In the genomic region with DNA sequence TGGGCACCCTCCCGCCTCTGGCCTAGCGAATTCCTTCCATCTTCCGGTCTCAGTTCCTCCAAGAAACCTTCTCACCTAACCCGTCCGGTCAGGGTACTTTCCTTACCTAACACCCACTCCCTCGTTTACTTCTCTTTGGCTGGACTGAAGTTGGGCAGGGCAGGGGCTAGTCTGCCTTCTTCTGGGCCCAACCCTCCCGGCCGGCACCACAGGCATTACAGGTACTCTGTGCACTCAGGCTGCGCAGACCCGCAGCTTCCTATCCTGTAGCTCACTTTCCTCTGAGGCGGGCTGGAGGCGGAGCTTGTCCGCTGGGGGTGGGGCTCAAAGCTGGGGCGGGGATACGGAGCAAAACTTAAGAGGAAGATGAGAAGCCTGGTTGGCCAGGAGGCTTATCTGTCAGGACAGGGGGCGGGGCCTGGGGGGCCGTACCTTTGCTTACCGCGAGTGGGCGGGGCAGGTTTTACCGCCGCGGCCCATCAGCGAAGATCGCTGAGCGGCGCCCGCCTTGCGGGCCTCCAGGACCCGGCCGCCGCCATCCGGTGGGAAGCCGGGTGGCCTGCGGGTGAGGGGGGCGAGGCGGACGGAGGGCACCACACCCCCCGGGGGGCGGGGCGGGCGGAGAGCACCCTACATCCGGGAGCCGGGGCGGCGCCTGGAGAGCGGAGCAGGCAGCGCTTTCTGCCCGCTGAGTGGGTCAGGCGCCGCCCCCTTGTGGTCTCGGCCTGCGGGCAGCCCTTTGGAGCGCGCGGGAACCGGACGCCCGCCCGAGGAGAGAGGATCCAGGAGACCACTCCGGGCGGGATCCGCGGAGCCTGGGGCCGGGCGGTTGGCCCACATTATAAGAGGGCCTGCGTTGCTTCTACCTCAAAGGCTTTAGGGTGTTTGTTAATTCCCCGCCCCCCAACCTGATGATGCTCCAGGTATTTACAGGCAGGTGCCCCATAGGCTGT, we compare ENCODE assay signal across 1 cellular context.
TF ChIP-seq lines count a peak whose summit lies in the region.

No MANE protein-coding gene starts in this region.

TF ChIP-seq in WTC11, 78 proteins besides CTCF, POLR2A, EP300 and RAD21 (continued from another document and continues in another):
- TF ChIP-seq, protein P1, sequence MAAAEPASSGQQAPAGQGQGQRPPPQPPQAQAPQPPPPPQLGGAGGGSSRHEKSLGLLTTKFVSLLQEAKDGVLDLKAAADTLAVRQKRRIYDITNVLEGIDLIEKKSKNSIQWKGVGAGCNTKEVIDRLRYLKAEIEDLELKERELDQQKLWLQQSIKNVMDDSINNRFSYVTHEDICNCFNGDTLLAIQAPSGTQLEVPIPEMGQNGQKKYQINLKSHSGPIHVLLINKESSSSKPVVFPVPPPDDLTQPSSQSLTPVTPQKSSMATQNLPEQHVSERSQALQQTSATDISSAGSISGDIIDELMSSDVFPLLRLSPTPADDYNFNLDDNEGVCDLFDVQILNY (CRISPR knock-in tag; IDR thresholded peaks at IDR 0.05) = peak; percentile 87
- TF ChIP-seq, protein P2, sequence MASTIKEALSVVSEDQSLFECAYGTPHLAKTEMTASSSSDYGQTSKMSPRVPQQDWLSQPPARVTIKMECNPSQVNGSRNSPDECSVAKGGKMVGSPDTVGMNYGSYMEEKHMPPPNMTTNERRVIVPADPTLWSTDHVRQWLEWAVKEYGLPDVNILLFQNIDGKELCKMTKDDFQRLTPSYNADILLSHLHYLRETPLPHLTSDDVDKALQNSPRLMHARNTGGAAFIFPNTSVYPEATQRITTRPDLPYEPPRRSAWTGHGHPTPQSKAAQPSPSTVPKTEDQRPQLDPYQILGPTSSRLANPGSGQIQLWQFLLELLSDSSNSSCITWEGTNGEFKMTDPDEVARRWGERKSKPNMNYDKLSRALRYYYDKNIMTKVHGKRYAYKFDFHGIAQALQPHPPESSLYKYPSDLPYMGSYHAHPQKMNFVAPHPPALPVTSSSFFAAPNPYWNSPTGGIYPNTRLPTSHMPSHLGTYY (CRISPR knock-in tag; IDR thresholded peaks at IDR 0.05) = no peak
- TF ChIP-seq, protein P3, sequence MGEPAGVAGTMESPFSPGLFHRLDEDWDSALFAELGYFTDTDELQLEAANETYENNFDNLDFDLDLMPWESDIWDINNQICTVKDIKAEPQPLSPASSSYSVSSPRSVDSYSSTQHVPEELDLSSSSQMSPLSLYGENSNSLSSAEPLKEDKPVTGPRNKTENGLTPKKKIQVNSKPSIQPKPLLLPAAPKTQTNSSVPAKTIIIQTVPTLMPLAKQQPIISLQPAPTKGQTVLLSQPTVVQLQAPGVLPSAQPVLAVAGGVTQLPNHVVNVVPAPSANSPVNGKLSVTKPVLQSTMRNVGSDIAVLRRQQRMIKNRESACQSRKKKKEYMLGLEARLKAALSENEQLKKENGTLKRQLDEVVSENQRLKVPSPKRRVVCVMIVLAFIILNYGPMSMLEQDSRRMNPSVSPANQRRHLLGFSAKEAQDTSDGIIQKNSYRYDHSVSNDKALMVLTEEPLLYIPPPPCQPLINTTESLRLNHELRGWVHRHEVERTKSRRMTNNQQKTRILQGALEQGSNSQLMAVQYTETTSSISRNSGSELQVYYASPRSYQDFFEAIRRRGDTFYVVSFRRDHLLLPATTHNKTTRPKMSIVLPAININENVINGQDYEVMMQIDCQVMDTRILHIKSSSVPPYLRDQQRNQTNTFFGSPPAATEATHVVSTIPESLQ (CRISPR knock-in tag; IDR thresholded peaks at IDR 0.05) = no peak
- TF ChIP-seq NFE2L1 (CRISPR knock-in tag; IDR thresholded peaks at IDR 0.05) = no peak
- no peak for TF ChIP-seq TEAD4 (CRISPR knock-in tag; IDR thresholded peaks at IDR 0.05)
- no peak for TF ChIP-seq NR2C2 (CRISPR knock-in tag; IDR thresholded peaks at IDR 0.05)
- no peak for TF ChIP-seq RELA (CRISPR knock-in tag; IDR thresholded peaks at IDR 0.05; ENCODE audit: borderline replicate concordance)
- peak; percentile 29; the same call in 1 of the 2 replicates for TF ChIP-seq FOXK1 (CRISPR knock-in tag; IDR thresholded peaks at IDR 0.05)
- no peak for TF ChIP-seq PRRX2 (CRISPR knock-in tag; IDR thresholded peaks at IDR 0.05)
- no peak for TF ChIP-seq NFATC4 (CRISPR knock-in tag; IDR thresholded peaks at IDR 0.05)
- no peak; the same call in 1 of the 2 replicates for TF ChIP-seq NFYB (CRISPR knock-in tag; conservative IDR thresholded peaks at IDR 0.05; ENCODE audit: low read depth)
- TF ChIP-seq, protein P4, sequence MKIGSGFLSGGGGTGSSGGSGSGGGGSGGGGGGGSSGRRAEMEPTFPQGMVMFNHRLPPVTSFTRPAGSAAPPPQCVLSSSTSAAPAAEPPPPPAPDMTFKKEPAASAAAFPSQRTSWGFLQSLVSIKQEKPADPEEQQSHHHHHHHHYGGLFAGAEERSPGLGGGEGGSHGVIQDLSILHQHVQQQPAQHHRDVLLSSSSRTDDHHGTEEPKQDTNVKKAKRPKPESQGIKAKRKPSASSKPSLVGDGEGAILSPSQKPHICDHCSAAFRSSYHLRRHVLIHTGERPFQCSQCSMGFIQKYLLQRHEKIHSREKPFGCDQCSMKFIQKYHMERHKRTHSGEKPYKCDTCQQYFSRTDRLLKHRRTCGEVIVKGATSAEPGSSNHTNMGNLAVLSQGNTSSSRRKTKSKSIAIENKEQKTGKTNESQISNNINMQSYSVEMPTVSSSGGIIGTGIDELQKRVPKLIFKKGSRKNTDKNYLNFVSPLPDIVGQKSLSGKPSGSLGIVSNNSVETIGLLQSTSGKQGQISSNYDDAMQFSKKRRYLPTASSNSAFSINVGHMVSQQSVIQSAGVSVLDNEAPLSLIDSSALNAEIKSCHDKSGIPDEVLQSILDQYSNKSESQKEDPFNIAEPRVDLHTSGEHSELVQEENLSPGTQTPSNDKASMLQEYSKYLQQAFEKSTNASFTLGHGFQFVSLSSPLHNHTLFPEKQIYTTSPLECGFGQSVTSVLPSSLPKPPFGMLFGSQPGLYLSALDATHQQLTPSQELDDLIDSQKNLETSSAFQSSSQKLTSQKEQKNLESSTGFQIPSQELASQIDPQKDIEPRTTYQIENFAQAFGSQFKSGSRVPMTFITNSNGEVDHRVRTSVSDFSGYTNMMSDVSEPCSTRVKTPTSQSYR (CRISPR knock-in tag; IDR thresholded peaks at IDR 0.05) = no peak
- TF ChIP-seq CREB1 (CRISPR knock-in tag; IDR thresholded peaks at IDR 0.05) = no peak
- no peak for TF ChIP-seq ZNF232 (CRISPR knock-in tag; IDR thresholded peaks at IDR 0.05)
- TF ChIP-seq, protein P5, sequence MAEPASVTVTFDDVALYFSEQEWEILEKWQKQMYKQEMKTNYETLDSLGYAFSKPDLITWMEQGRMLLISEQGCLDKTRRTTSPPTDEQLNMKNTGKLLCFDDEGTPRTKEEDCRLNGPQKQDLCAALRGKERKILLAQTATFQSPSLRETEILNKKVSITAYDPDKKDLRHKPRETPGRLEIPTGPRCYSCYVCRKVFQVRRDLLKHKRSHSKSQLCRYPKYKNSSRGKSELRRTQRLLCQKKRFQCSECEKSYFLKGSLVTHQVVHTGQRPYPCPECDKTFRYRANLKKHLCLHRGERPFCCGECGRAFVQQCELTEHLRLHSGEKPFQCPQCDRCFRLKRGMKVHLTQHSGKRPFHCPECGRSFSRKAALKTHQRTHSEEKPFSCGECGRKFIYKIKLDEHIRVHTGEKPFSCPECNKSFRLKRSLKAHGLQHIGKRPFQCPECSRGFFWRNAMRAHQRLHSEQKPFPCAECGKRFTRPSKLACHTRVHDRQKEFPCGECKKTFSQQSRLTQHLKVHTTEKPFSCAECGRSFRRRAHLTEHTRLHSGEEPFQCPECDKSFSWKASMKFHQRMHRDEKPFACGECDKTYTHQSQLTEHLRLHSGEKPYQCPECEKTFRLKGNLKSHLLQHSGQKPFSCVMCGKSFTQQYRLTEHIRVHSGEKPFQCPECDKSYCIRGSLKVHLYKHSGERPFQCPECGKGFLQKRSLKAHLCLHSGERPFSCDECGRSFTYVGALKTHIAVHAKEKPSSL (CRISPR knock-in tag; conservative IDR thresholded peaks at IDR 0.05) = no peak
- TF ChIP-seq, protein P6, sequence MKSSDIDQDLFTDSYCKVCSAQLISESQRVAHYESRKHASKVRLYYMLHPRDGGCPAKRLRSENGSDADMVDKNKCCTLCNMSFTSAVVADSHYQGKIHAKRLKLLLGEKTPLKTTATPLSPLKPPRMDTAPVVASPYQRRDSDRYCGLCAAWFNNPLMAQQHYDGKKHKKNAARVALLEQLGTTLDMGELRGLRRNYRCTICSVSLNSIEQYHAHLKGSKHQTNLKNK (CRISPR knock-in tag; IDR thresholded peaks at IDR 0.05) = no peak
- TF ChIP-seq, protein P7, sequence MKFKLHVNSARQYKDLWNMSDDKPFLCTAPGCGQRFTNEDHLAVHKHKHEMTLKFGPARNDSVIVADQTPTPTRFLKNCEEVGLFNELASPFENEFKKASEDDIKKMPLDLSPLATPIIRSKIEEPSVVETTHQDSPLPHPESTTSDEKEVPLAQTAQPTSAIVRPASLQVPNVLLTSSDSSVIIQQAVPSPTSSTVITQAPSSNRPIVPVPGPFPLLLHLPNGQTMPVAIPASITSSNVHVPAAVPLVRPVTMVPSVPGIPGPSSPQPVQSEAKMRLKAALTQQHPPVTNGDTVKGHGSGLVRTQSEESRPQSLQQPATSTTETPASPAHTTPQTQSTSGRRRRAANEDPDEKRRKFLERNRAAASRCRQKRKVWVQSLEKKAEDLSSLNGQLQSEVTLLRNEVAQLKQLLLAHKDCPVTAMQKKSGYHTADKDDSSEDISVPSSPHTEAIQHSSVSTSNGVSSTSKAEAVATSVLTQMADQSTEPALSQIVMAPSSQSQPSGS (CRISPR knock-in tag; IDR thresholded peaks at IDR 0.05; ENCODE audit: borderline replicate concordance, low read depth) = no peak
- TF ChIP-seq, protein P8, sequence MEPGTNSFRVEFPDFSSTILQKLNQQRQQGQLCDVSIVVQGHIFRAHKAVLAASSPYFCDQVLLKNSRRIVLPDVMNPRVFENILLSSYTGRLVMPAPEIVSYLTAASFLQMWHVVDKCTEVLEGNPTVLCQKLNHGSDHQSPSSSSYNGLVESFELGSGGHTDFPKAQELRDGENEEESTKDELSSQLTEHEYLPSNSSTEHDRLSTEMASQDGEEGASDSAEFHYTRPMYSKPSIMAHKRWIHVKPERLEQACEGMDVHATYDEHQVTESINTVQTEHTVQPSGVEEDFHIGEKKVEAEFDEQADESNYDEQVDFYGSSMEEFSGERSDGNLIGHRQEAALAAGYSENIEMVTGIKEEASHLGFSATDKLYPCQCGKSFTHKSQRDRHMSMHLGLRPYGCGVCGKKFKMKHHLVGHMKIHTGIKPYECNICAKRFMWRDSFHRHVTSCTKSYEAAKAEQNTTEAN (CRISPR knock-in tag; IDR thresholded peaks at IDR 0.05) = no peak; the same call in 1 of the 2 replicates
- no peak for TF ChIP-seq MXD4 (CRISPR knock-in tag; IDR thresholded peaks at IDR 0.05; ENCODE audit: borderline replicate concordance)
- no peak for TF ChIP-seq GABPB1 (CRISPR knock-in tag; IDR thresholded peaks at IDR 0.05)
- no peak for TF ChIP-seq ELF4 (CRISPR knock-in tag; IDR thresholded peaks at IDR 0.05; ENCODE audit: low read depth)
- no peak for TF ChIP-seq SMAD4 (CRISPR knock-in tag; IDR thresholded peaks at IDR 0.05)
- no peak for TF ChIP-seq CBFB (CRISPR knock-in tag; IDR thresholded peaks at IDR 0.05; ENCODE audit: low read depth)
- TF ChIP-seq, protein P9, sequence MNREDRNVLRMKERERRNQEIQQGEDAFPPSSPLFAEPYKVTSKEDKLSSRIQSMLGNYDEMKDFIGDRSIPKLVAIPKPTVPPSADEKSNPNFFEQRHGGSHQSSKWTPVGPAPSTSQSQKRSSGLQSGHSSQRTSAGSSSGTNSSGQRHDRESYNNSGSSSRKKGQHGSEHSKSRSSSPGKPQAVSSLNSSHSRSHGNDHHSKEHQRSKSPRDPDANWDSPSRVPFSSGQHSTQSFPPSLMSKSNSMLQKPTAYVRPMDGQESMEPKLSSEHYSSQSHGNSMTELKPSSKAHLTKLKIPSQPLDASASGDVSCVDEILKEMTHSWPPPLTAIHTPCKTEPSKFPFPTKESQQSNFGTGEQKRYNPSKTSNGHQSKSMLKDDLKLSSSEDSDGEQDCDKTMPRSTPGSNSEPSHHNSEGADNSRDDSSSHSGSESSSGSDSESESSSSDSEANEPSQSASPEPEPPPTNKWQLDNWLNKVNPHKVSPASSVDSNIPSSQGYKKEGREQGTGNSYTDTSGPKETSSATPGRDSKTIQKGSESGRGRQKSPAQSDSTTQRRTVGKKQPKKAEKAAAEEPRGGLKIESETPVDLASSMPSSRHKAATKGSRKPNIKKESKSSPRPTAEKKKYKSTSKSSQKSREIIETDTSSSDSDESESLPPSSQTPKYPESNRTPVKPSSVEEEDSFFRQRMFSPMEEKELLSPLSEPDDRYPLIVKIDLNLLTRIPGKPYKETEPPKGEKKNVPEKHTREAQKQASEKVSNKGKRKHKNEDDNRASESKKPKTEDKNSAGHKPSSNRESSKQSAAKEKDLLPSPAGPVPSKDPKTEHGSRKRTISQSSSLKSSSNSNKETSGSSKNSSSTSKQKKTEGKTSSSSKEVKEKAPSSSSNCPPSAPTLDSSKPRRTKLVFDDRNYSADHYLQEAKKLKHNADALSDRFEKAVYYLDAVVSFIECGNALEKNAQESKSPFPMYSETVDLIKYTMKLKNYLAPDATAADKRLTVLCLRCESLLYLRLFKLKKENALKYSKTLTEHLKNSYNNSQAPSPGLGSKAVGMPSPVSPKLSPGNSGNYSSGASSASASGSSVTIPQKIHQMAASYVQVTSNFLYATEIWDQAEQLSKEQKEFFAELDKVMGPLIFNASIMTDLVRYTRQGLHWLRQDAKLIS (CRISPR knock-in tag; IDR thresholded peaks at IDR 0.05; ENCODE audit: borderline replicate concordance) = no peak
- no peak for TF ChIP-seq GRHL2 (CRISPR knock-in tag; IDR thresholded peaks at IDR 0.05; ENCODE audit: insufficient replicate concordance, severe bottlenecking)
- TF ChIP-seq, protein P10, sequence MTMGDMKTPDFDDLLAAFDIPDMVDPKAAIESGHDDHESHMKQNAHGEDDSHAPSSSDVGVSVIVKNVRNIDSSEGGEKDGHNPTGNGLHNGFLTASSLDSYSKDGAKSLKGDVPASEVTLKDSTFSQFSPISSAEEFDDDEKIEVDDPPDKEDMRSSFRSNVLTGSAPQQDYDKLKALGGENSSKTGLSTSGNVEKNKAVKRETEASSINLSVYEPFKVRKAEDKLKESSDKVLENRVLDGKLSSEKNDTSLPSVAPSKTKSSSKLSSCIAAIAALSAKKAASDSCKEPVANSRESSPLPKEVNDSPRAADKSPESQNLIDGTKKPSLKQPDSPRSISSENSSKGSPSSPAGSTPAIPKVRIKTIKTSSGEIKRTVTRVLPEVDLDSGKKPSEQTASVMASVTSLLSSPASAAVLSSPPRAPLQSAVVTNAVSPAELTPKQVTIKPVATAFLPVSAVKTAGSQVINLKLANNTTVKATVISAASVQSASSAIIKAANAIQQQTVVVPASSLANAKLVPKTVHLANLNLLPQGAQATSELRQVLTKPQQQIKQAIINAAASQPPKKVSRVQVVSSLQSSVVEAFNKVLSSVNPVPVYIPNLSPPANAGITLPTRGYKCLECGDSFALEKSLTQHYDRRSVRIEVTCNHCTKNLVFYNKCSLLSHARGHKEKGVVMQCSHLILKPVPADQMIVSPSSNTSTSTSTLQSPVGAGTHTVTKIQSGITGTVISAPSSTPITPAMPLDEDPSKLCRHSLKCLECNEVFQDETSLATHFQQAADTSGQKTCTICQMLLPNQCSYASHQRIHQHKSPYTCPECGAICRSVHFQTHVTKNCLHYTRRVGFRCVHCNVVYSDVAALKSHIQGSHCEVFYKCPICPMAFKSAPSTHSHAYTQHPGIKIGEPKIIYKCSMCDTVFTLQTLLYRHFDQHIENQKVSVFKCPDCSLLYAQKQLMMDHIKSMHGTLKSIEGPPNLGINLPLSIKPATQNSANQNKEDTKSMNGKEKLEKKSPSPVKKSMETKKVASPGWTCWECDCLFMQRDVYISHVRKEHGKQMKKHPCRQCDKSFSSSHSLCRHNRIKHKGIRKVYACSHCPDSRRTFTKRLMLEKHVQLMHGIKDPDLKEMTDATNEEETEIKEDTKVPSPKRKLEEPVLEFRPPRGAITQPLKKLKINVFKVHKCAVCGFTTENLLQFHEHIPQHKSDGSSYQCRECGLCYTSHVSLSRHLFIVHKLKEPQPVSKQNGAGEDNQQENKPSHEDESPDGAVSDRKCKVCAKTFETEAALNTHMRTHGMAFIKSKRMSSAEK (CRISPR knock-in tag; IDR thresholded peaks at IDR 0.05; ENCODE audit: borderline replicate concordance) = no peak
- peak; percentile 74; the same call in 1 of the 2 replicates for TF ChIP-seq SP1 (CRISPR knock-in tag; conservative IDR thresholded peaks at IDR 0.05)
- peak; percentile 47; the same call in 1 of the 2 replicates for TF ChIP-seq MYBL2 (CRISPR knock-in tag; IDR thresholded peaks at IDR 0.05)
